ENCODE assay signal across 9 cellular contexts in genomic region chr10:22986771-22987542, GRCh38. TPM values are rescaled to one million over a fixed set of nuclear protein-coding genes. Genes with fewer than 3 reads are reported as not detected.
DNase-seq lines count a peak whose midpoint lies in the region; ATAC-seq and TF ChIP-seq lines count a peak whose summit lies in the region.
"Had no signal": no experiment of that assay in that cellular context is flagged by ENCODE, and none has a peak within 500 bp of the region (broad histone marks: within the 10 kb centered on the region; RNA-seq: fewer than 3 reads in every experiment).

No MANE protein-coding gene starts in this region.

- H3K4me3 ChIP-seq in tibial nerve: no peak overlapping the region

- peaks cover 0 to 3% of the 10 kb centered on the region in 2 donors for H3K27me3 ChIP-seq in tibial nerve

- no peak overlapping the region for H3K27ac ChIP-seq in tibial nerve

- H3K4me1 ChIP-seq in tibial nerve: peaks cover 0 to 20% (median 0%) of the 10 kb centered on the region in 4 donors

- no peak for TF ChIP-seq POLR2A in tibial nerve (IDR thresholded peaks at IDR 0.05)

- no peaks in the 10 kb centered on the region for H3K36me3 ChIP-seq in tibial nerve

- ATAC-seq in HG03460 (IDR thresholded peaks at IDR 0.05; ENCODE audit: unreplicated experiment): peak; percentile 65

- TF ChIP-seq EP300 in tibial nerve (IDR thresholded peaks at IDR 0.05): no peak

- DNase-seq in NCI-H82 (lab: John Stamatoyannopoulos, UW): peak; percentile 23
- no peak for DNase-seq in NCI-H82 treated with DMSO at 0.1 percent for 48 hours (lab: John Stamatoyannopoulos, UW; ENCODE audit: unreplicated experiment)
- DNase-seq in SHP77 (lab: John Stamatoyannopoulos, UW): peak; percentile 34 to 40
- peak; percentile 22 for DNase-seq in glomerular endothelial cell (ENCODE audit: extremely low read depth, low read depth, low spot score)
- DNase-seq in tibial nerve (ENCODE audit: low spot score in 2 of 2): no peak
- no peak for DNase-seq in activated naive CD4-positive, alpha-beta T cell treated with Interleukin-2 at 50 U/mL for 16 hours
- no peak for DNase-seq in iPS-NIHi11 (ENCODE audit: low spot score)

- peak in 4 of 5 experiments; percentile 31 to 60 (median 46) for TF ChIP-seq CTCF in tibial nerve (IDR thresholded peaks at IDR 0.05)

- WGBS in tibial nerve, 2 donors: 31 to 38% methylated on average over 2 of the region's 2 CpGs

- H3K9me3 ChIP-seq in tibial nerve: no peaks in the 10 kb centered on the region

RNA-seq across cellular contexts. Expression of gene ARMC3, which starts 59.1 kb away (rescaled TPM):
- total RNA-seq in glomerular endothelial cell (not detected in 2 replicates), tibial nerve (1 to 10 TPM in 1 of 4 donors, under 1 TPM in 1, not detected in 2; 0.44 to 3.9 TPM)
- total RNA-seq: Daoy had no signal

Comparison
In these comparisons a context has a peak if more than half of its experiments do, and no peak if none do; other contexts are left out.
1. DNase-seq: peak in NCI-H82 (single experiment), SHP77 (2 of 2) and glomerular endothelial cell (single experiment); none in NCI-H82 treated with DMSO at 0.1 percent for 48 hours (single experiment), tibial nerve (0 of 2), activated naive CD4-positive, alpha-beta T cell treated with Interleukin-2 at 50 U/mL for 16 hours (single experiment) and iPS-NIHi11 (single experiment).